ENCODE assay signal across 8 cellular contexts in genomic region chr12:47705239-47705570, GRCh38. TPM values are rescaled to one million over a fixed set of nuclear protein-coding genes. Genes with fewer than 3 reads are reported as not detected.
DNase-seq lines count a peak whose midpoint lies in the region; ATAC-seq and TF ChIP-seq lines count a peak whose summit lies in the region.

No MANE protein-coding gene starts in this region.

- no peak for DNase-seq in activated naive CD4-positive, alpha-beta T cell treated with anti-CD3 and anti-CD28 coated beads, Interleukin-2, amount 50 U/mL, for 16 hours
- DNase-seq in astrocyte of the cerebellum (ENCODE audit: low read depth) (no peak), lower leg skin (ENCODE audit: low spot score in 2 of 2) (no peak), type B pancreatic cell (ENCODE audit: extremely low spot score, unreplicated experiment) (no peak), SIG-M5 treated with dmso at 0.1 percent for 504 hours (lab: John Stamatoyannopoulos, UW; ENCODE audit: unreplicated experiment) (no peak), GM19240 (ENCODE audit: insufficient read length, low spot score) (no peak)

- in situ Hi-C loops in astrocyte of the cerebellum (cut with HindIII; ENCODE audit: low sequenced_read_pairs): no loop called here

- H3K4me3 Mint-ChIP-seq in activated naive CD4-positive, alpha-beta T cell treated with anti-CD3 and anti-CD28 coated beads, Interleukin-2, amount 50 U/mL, for 24 hours: peak overlapping the region; percentile 94
- H3K4me3 Mint-ChIP-seq in type B pancreatic cell: peak overlapping the region; percentile 87

- peak overlapping the region; percentile 55 for H3K4me3 ChIP-seq in astrocyte of the cerebellum (ENCODE audit: low read depth, low read length)
- H3K4me3 ChIP-seq in lower leg skin (ENCODE audit: low read depth, poor library complexity, severe bottlenecking): peak overlapping the region; percentile 58

- peak overlapping the region; percentile 90 for H3K27ac Mint-ChIP-seq in activated naive CD4-positive, alpha-beta T cell treated with anti-CD3 and anti-CD28 coated beads, Interleukin-2, amount 50 U/mL, for 24 hours
- H3K27ac Mint-ChIP-seq in type B pancreatic cell: peak overlapping the region; percentile 66

- intact Hi-C loops in lower leg skin (cut with DNase I; ENCODE audit: low total_unique reads): no loop called here

- no peaks in the 10 kb centered on the region for H3K27me3 Mint-ChIP-seq in activated naive CD4-positive, alpha-beta T cell treated with anti-CD3 and anti-CD28 coated beads, Interleukin-2, amount 50 U/mL, for 24 hours
- H3K27me3 Mint-ChIP-seq in type B pancreatic cell: no peaks in the 10 kb centered on the region

- ATAC-seq in HG03432 (IDR thresholded peaks at IDR 0.05; ENCODE audit: unreplicated experiment): no peak

- H3K36me3 Mint-ChIP-seq in activated naive CD4-positive, alpha-beta T cell treated with anti-CD3 and anti-CD28 coated beads, Interleukin-2, amount 50 U/mL, for 24 hours: peaks cover 16% of the 10 kb centered on the region
- peaks cover 7% of the 10 kb centered on the region for H3K36me3 Mint-ChIP-seq in type B pancreatic cell

- no peaks in the 10 kb centered on the region for H3K9me3 Mint-ChIP-seq in activated naive CD4-positive, alpha-beta T cell treated with anti-CD3 and anti-CD28 coated beads, Interleukin-2, amount 50 U/mL, for 24 hours
- H3K9me3 Mint-ChIP-seq in type B pancreatic cell: no peaks in the 10 kb centered on the region

- 1% methylated on average over 9 of the region's 9 CpGs for WGBS in lower leg skin, 2 donors

- peaks cover 71% of the 10 kb centered on the region for H3K4me1 Mint-ChIP-seq in activated naive CD4-positive, alpha-beta T cell treated with anti-CD3 and anti-CD28 coated beads, Interleukin-2, amount 50 U/mL, for 24 hours
- H3K4me1 Mint-ChIP-seq in type B pancreatic cell (ENCODE audit: unreplicated experiment): peaks cover 22% of the 10 kb centered on the region

- no peak for TF ChIP-seq POLR2A in lower leg skin (IDR thresholded peaks at IDR 0.05)

- no peak for TF ChIP-seq CTCF in astrocyte of the cerebellum (IDR thresholded peaks at IDR 0.05; ENCODE audit: low read depth, low read length, missing control alignments)
- TF ChIP-seq CTCF in lower leg skin (IDR thresholded peaks at IDR 0.05): no peak
- TF ChIP-seq CTCF in type B pancreatic cell (conservative IDR thresholded peaks at IDR 0.05): no peak

RNA-seq across cellular contexts. Expression of gene RPAP3, which starts 0.6 kb away (rescaled TPM):
- total RNA-seq in lower leg skin (10 to 100 TPM in 1 of 4 donors, 1 to 10 TPM in 3; 6.8 to 13.0 (median 7.9) TPM), type B pancreatic cell (ENCODE audit: low replicate concordance) (31.7 and 39.9 TPM in 2 replicates)

RNA-seq across cellular contexts. Expression of gene ENDOU, which starts 20.1 kb away (rescaled TPM):
- 10 to 100 TPM in 3 of 4 donors, 1 to 10 TPM in 1; 6.4 to 30.5 (median 17.8) TPM for total RNA-seq in lower leg skin
- 3.7 and 18.9 TPM in 2 replicates for total RNA-seq in type B pancreatic cell (ENCODE audit: low replicate concordance)

RNA-seq across cellular contexts. Expression of gene RAPGEF3, which starts 53.5 kb away (rescaled TPM):
- total RNA-seq in lower leg skin: 10 to 100 TPM; 13.4 to 27.8 (median 18.9) TPM
- total RNA-seq in type B pancreatic cell (ENCODE audit: low replicate concordance): 3.7 and 4.9 TPM in 2 replicates
